Comparison of ENCODE assay signal across 29 cellular contexts in genomic region chr15:37933685-37934084, GRCh38. TPM values are rescaled to one million over a fixed set of nuclear protein-coding genes. Genes with fewer than 3 reads are reported as not detected.
DNase-seq lines count a peak whose midpoint lies in the region; ATAC-seq and TF ChIP-seq lines count a peak whose summit lies in the region.
"Had no signal": no experiment of that assay in that cellular context is flagged by ENCODE, and none has a peak within 500 bp of the region (broad histone marks: within the 10 kb centered on the region; RNA-seq: fewer than 3 reads in every experiment).

No MANE protein-coding gene starts in this region.

- H3K4me3 ChIP-seq in AG04449 (ENCODE audit: low read depth, low read length) (no peak overlapping the region), cardiac fibroblast (replicated peaks in 1 of 2; ENCODE audit: low read depth in 2 of 2, low read length in 2 of 2) (no peak overlapping the region)
- no peak overlapping the region for H3K4me3 ChIP-seq in effector memory CD4-positive, alpha-beta T cell (ENCODE audit: insufficient read depth, low read depth, low read length, poor library complexity, severe bottlenecking)
- H3K4me3 ChIP-seq: heart left ventricle, neural progenitor cell had no signal

- H3K27me3 Mint-ChIP-seq in MCF 10A (ENCODE audit: insufficient read depth, unreplicated experiment) = peaks cover 42% of the 10 kb centered on the region

- no peaks in the 10 kb centered on the region for H3K36me3 Mint-ChIP-seq in MCF 10A (ENCODE audit: insufficient read depth, unreplicated experiment)
- H3K36me3 Mint-ChIP-seq: immature natural killer cell, neural progenitor cell had no signal

- H3K36me3 ChIP-seq in effector memory CD4-positive, alpha-beta T cell (ENCODE audit: control insufficient read depth, insufficient read depth, low read length) = no peaks in the 10 kb centered on the region
- H3K36me3 ChIP-seq: heart left ventricle, neural progenitor cell had no signal

- peaks cover 6% of the 10 kb centered on the region for H3K9me3 Mint-ChIP-seq in MCF 10A (ENCODE audit: unreplicated experiment)
- H3K9me3 Mint-ChIP-seq: activated naive CD8-positive, alpha-beta T cell treated with anti-CD3 and anti-CD28 coated beads, Interleukin-2, amount 50 U/mL, for 24 hours; activated T-helper 2 cell treated with anti-CD3 and anti-CD28 coated beads, Interferon-gamma antibody, Interleukin-2, Interleukin-4, amounts not matched to agents 10 μg/mL and 5 μg/mL and 100 μg/mL, durations not matched to agents 14 hours and 24 hours and 36 hours; CD4-positive, alpha-beta T cell; neural progenitor cell had no signal

- no TSS peak for BruUV-seq in MCF 10A (replicated peaks; lab: Mats Ljungman, UMichigan)

- no peaks in the 10 kb centered on the region for H3K9me3 ChIP-seq in effector memory CD4-positive, alpha-beta T cell (ENCODE audit: control insufficient read depth, low read length)
- H3K9me3 ChIP-seq: heart left ventricle had no signal

- H3K4me3 Mint-ChIP-seq in MCF 10A (ENCODE audit: unreplicated experiment) = no peak overlapping the region
- H3K4me3 Mint-ChIP-seq: activated naive CD8-positive, alpha-beta T cell treated with anti-CD3 and anti-CD28 coated beads, Interleukin-2, amount 50 U/mL, for 24 hours; CD4-positive, alpha-beta T cell; immature natural killer cell; neural progenitor cell; T-helper 17 cell had no signal

- no peak overlapping the region for H3K27ac ChIP-seq in effector memory CD4-positive, alpha-beta T cell (ENCODE audit: insufficient read depth, low read length, poor library complexity, severe bottlenecking)
- H3K27ac ChIP-seq: heart left ventricle, neural progenitor cell had no signal

- POLR2A ChIA-PET in AG04449 (lab: Yijun Ruan, JAX) = no interaction called here
- POLR2A ChIA-PET in MCF 10A (lab: Yijun Ruan, JAX) = interaction anchor here (0.9 kb wide), 1 partner anchor 47 kb away, joined by 3 read pairs; no protein-coding TSS in a partner anchor

- H3K27me3 ChIP-seq in effector memory CD4-positive, alpha-beta T cell (replicated peaks; ENCODE audit: control insufficient read depth, insufficient read depth, low read length, poor library complexity, severe bottlenecking) = no peaks in the 10 kb centered on the region
- H3K27me3 ChIP-seq: heart left ventricle, neural progenitor cell had no signal

- H3K4me1 ChIP-seq in effector memory CD4-positive, alpha-beta T cell (ENCODE audit: control insufficient read depth, insufficient read depth, low read length, poor library complexity, severe bottlenecking) = no peaks in the 10 kb centered on the region
- H3K4me1 ChIP-seq: heart left ventricle, neural progenitor cell had no signal

- no peak overlapping the region for H3K27ac Mint-ChIP-seq in MCF 10A (ENCODE audit: low read depth, unreplicated experiment)
- H3K27ac Mint-ChIP-seq: activated naive CD8-positive, alpha-beta T cell treated with anti-CD3 and anti-CD28 coated beads, Interleukin-2, amount 50 U/mL, for 24 hours; activated T-helper 2 cell treated with anti-CD3 and anti-CD28 coated beads, Interferon-gamma antibody, Interleukin-2, Interleukin-4, amounts not matched to agents 10 μg/mL and 5 μg/mL and 100 μg/mL, durations not matched to agents 14 hours and 24 hours and 36 hours; CD4-positive, alpha-beta T cell; immature natural killer cell; neural progenitor cell; T-helper 17 cell had no signal

- no peaks in the 10 kb centered on the region for H3K4me1 Mint-ChIP-seq in MCF 10A (ENCODE audit: insufficient read depth, unreplicated experiment)
- H3K4me1 Mint-ChIP-seq: activated naive CD8-positive, alpha-beta T cell treated with anti-CD3 and anti-CD28 coated beads, Interleukin-2, amount 50 U/mL, for 24 hours; immature natural killer cell; T-helper 17 cell had no signal

- DNase-seq in AG04449 (ENCODE audit: low read depth, low spot score) (peak; percentile 71), HCEC 1CT (peak; percentile 75), cardiac fibroblast (ENCODE audit: low read depth in 2 of 2) (peak; percentile 57 to 81), iris pigment epithelial cell (ENCODE audit: low read depth) (peak; percentile 92), MCF 10A (ENCODE audit: unreplicated experiment) (no peak), NCI-H2227 (lab: John Stamatoyannopoulos, UW; ENCODE audit: unreplicated experiment) (no peak)
- no peak for DNase-seq in effector memory CD4-positive, alpha-beta T cell
- DNase-seq: activated CD4-positive, alpha-beta T cell treated with anti-CD3 and anti-CD28 coated beads, Interleukin-2, amount 50 U/mL, for 1 hour; activated CD8-positive, alpha-beta memory T cell treated with anti-CD3 and anti-CD28 coated beads, Interleukin-2, amount 50 U/mL, for 4 hours; activated naive CD8-positive, alpha-beta T cell treated with anti-CD3 and anti-CD28 coated beads, Interleukin-2, amount 50 U/mL, for 24 hours; central memory CD4-positive, alpha-beta T cell; erythroblast; heart left ventricle; immature natural killer cell; KG1; NCI-H1048; NCI-H2081 treated with DMSO at 0.1 percent for 48 hours; NCI-H510A; stimulated activated CD8-positive, alpha-beta memory T cell treated with anti-CD3 and anti-CD28 coated beads, Interleukin-4, amount 100 ng/mL, for 48 hours; T-helper 17 cell had no signal

- intact Hi-C loops in MCF 10A (cut with micrococcal nuclease) = no loop called here

- ATAC-seq in GM19035 (IDR thresholded peaks at IDR 0.05; ENCODE audit: unreplicated experiment) = no peak
- ATAC-seq: activated naive CD8-positive, alpha-beta T cell treated with anti-CD3 and anti-CD28 coated beads, Interleukin-2, amount 50 U/mL, for 24 hours; heart left ventricle; T-helper 17 cell had no signal

- TF ChIP-seq CTCF in AG04449 (IDR thresholded peaks at IDR 0.05; ENCODE audit: insufficient read depth, low read length, missing control alignments) (no peak), cardiac fibroblast (IDR thresholded peaks at IDR 0.05; ENCODE audit: low read depth, low read length) (no peak), MCF 10A (IDR thresholded peaks at IDR 0.05; ENCODE audit: unreplicated experiment) (no peak)

- CTCF ChIA-PET in AG04449 (lab: Yijun Ruan, JAX) = interaction anchor here (1.3 kb wide), 1 partner anchor 15 kb away, joined by 3 read pairs; no protein-coding TSS in a partner anchor
- CTCF ChIA-PET in MCF 10A (lab: Yijun Ruan, JAX) = interaction anchor here (0.6 kb wide), 1 partner anchor 14 kb away, joined by 3 read pairs; no protein-coding TSS in a partner anchor

RNA-seq across cellular contexts. Expression of gene TMCO5A, which starts 0.8 kb away (rescaled TPM):
- not detected in 2 replicates for total RNA-seq in MCF 10A (2022)
- total RNA-seq: activated T-helper 2 cell treated with anti-CD3 and anti-CD28 coated beads, Interferon-gamma antibody, Interleukin-2, Interleukin-4, amounts not matched to agents 10 μg/mL and 5 μg/mL and 100 μg/mL, durations not matched to agents 14 hours and 24 hours and 36 hours; CD4-positive, alpha-beta T cell; heart left ventricle; HT-29; lower leg skin; renal cortical epithelial cell; SK-MEL-5; T-helper 17 cell; urinary bladder had no signal

Comparison
In these comparisons a context has a peak if more than half of its experiments do, and no peak if none do; other contexts are left out.
1. DNase-seq: peak in AG04449 (single experiment), HCEC 1CT (single experiment), cardiac fibroblast (2 of 2) and iris pigment epithelial cell (single experiment); none in MCF 10A (single experiment), NCI-H2227 (single experiment) and effector memory CD4-positive, alpha-beta T cell (0 of 3).